In genomic region chr10:23067337-23067736, GRCh38 we compare ENCODE assay signal across 24 cellular contexts.
"Had no signal": no experiment of that assay in that cellular context is flagged by ENCODE, and none has a peak within 500 bp of the region (broad histone marks: within the 10 kb centered on the region; RNA-seq: fewer than 3 reads in every experiment).

No MANE protein-coding gene starts in this region.

- H3K9me3 ChIP-seq: left ventricle myocardium inferior, pancreas, prostate gland, spleen, suprapubic skin, thoracic aorta, tibial artery, upper lobe of right lung had no signal

- DNase-seq: immature natural killer cell; kidney; left ventricle myocardium inferior; mesendoderm; naive B cell; natural killer cell; pancreas; posterior cingulate gyrus; retina; right cardiac atrium; spleen; stimulated activated CD4-positive, alpha-beta T cell treated with anti-CD3 and anti-CD28 coated beads, Interleukin-4, amount 100 ng/mL, for 24 hours; stimulated activated naive CD4-positive, alpha-beta T cell; tibial artery; trophoblast cell; upper lobe of right lung had no signal

- H3K27ac Mint-ChIP-seq: immature natural killer cell; mesothelial cell of epicardium; natural killer cell; stimulated activated effector memory CD8-positive, alpha-beta T cell treated with anti-CD3 and anti-CD28 coated beads, Interleukin-12 subunit alpha, Interleukin-12 subunit beta, amount 100 ng/mL, for 72 hours; stimulated activated naive CD8-positive, alpha-beta T cell treated with anti-CD3 and anti-CD28 coated beads, Interleukin-15, Interleukin-2, amounts not matched to agents 100 ng/mL and 50 ng/mL, for 24 hours had no signal

- H3K27me3 ChIP-seq: pancreas, spleen, suprapubic skin, tibial artery, upper lobe of right lung had no signal

- H3K4me3 ChIP-seq: left ventricle myocardium inferior, lung, pancreas, prostate gland, skin epidermis, spleen, suprapubic skin, thoracic aorta, tibial artery, upper lobe of right lung had no signal

- H3K36me3 ChIP-seq: left ventricle myocardium inferior, pancreas, prostate gland, spleen, suprapubic skin, thoracic aorta, tibial artery, upper lobe of right lung had no signal

- H3K36me3 Mint-ChIP-seq: immature natural killer cell; mesothelial cell of epicardium; naive B cell; natural killer cell; stimulated activated effector memory CD8-positive, alpha-beta T cell treated with anti-CD3 and anti-CD28 coated beads, Interleukin-12 subunit alpha, Interleukin-12 subunit beta, amount 100 ng/mL, for 72 hours had no signal

- H3K27ac ChIP-seq: left ventricle myocardium inferior, pancreas, prostate gland, skin epidermis, spleen, suprapubic skin, tibial artery, upper lobe of right lung had no signal

- H3K4me1 ChIP-seq: prostate gland, upper lobe of right lung had no signal

- ATAC-seq: stimulated activated effector memory CD8-positive, alpha-beta T cell treated with anti-CD3 and anti-CD28 coated beads, Interleukin-12 subunit alpha, Interleukin-12 subunit beta, amount 100 ng/mL, for 72 hours had no signal

- H3K9me3 Mint-ChIP-seq: immature natural killer cell; mesothelial cell of epicardium; naive B cell; natural killer cell; stimulated activated effector memory CD8-positive, alpha-beta T cell treated with anti-CD3 and anti-CD28 coated beads, Interleukin-12 subunit alpha, Interleukin-12 subunit beta, amount 100 ng/mL, for 72 hours; stimulated activated naive CD8-positive, alpha-beta T cell treated with anti-CD3 and anti-CD28 coated beads, Interleukin-15, Interleukin-2, amounts not matched to agents 100 ng/mL and 50 ng/mL, for 24 hours had no signal

- H3K27me3 Mint-ChIP-seq: stimulated activated naive CD8-positive, alpha-beta T cell treated with anti-CD3 and anti-CD28 coated beads, Interleukin-15, Interleukin-2, amounts not matched to agents 100 ng/mL and 50 ng/mL, for 24 hours had no signal

- H3K4me3 Mint-ChIP-seq: immature natural killer cell; mesothelial cell of epicardium; naive B cell; natural killer cell; stimulated activated effector memory CD8-positive, alpha-beta T cell treated with anti-CD3 and anti-CD28 coated beads, Interleukin-12 subunit alpha, Interleukin-12 subunit beta, amount 100 ng/mL, for 72 hours; stimulated activated naive CD8-positive, alpha-beta T cell treated with anti-CD3 and anti-CD28 coated beads, Interleukin-15, Interleukin-2, amounts not matched to agents 100 ng/mL and 50 ng/mL, for 24 hours had no signal

- H3K4me1 Mint-ChIP-seq: immature natural killer cell had no signal
